Comparison of ENCODE assay signal across 7 cellular contexts in genomic region chr10:52276163-52276562, GRCh38. TPM values are rescaled to one million over a fixed set of nuclear protein-coding genes. Genes with fewer than 3 reads are reported as not detected.
"Had no signal": no experiment of that assay in that cellular context is flagged by ENCODE, and none has a peak within 500 bp of the region (broad histone marks: within the 10 kb centered on the region; RNA-seq: fewer than 3 reads in every experiment).

No MANE protein-coding gene starts in this region.

- H2AFZ ChIP-seq: GM23338 had no signal

- H3K4me2 ChIP-seq: GM23338 had no signal

- ATAC-seq: GM23338, K562 had no signal

- DNase-seq: H9, KG1 had no signal

- H3K4me3 ChIP-seq: GM23338, K562 had no signal

- FAIRE-seq: H1, H54, HTR-8/SVneo, K562 had no signal

RNA-seq across cellular contexts. Expression of gene DKK1, which starts 37.9 kb away (rescaled TPM):
- total RNA-seq: GM23338 had no signal
- polyA plus RNA-seq: K562 had no signal
